11 cellular contexts compared by ENCODE assay signal in genomic region chr18:55500316-55501086, GRCh38.
DNase-seq lines count a peak whose midpoint lies in the region; ATAC-seq and TF ChIP-seq lines count a peak whose summit lies in the region.
"Had no signal": no experiment of that assay in that cellular context is flagged by ENCODE, and none has a peak within 500 bp of the region (broad histone marks: within the 10 kb centered on the region; RNA-seq: fewer than 3 reads in every experiment).

No MANE protein-coding gene starts in this region.

- H3K36me3 ChIP-seq in BJ (ENCODE audit: control insufficient read depth, insufficient read depth, low read length) (no peaks in the 10 kb centered on the region), PC-3 (ENCODE audit: low read depth, low read length) (no peaks in the 10 kb centered on the region), osteoblast (ENCODE audit: insufficient read depth, low read length) (no peaks in the 10 kb centered on the region)
- no peaks in the 10 kb centered on the region for H3K36me3 ChIP-seq in CD8-positive, alpha-beta memory T cell (ENCODE audit: insufficient read depth, low read length)
- H3K36me3 ChIP-seq: ovary had no signal

- peak; percentile 85 for DNase-seq in BJ (ENCODE audit: low read depth)
- peak; percentile 37 for DNase-seq in PC-3
- DNase-seq in fibroblast of gingiva (ENCODE audit: low read depth), result peak; percentile 54
- DNase-seq in osteoblast (ENCODE audit: insufficient read length, low spot score, missing footprints), result peak; percentile 59
- no peak for DNase-seq in SK-N-DZ (ENCODE audit: low spot score)
- DNase-seq in CD8-positive, alpha-beta memory T cell, result no peak
- DNase-seq in NCI-H1092 (lab: John Stamatoyannopoulos, UW), result no peak
- no peak for DNase-seq in SIG-M5 (lab: John Stamatoyannopoulos, UW)
- DNase-seq: activated T-cell treated with anti-CD3 and anti-CD28 coated beads, Interleukin-2, amount 50 U/mL, for 4 hours; ovary had no signal

- no peaks in the 10 kb centered on the region for H3F3A ChIP-seq in PC-3 (ENCODE audit: low read length, unreplicated experiment)

- peak; percentile 66 for ATAC-seq in PC-3
- ATAC-seq: activated T-cell treated with anti-CD3 and anti-CD28 coated beads, Interleukin-2, amount 50 U/mL, for 4 hours; stimulated activated memory B cell treated with anti-CD40 and anti-IgM and Interleukin-4, amounts not matched to agents 10 μg/mL and 1 μg/mL and 100 μg/mL, for 72 hours had no signal

- H3K4me3 Mint-ChIP-seq in CD8-positive, alpha-beta memory T cell, result no peak overlapping the region
- H3K4me3 Mint-ChIP-seq: activated T-cell treated with anti-CD3 and anti-CD28 coated beads, Interleukin-2, amount 50 U/mL, for 4 hours; stimulated activated memory B cell treated with anti-CD40 and anti-IgM and Interleukin-4, amounts not matched to agents 10 μg/mL and 1 μg/mL and 100 μg/mL, for 72 hours had no signal

- intact Hi-C loops in PC-3 (cut with micrococcal nuclease), result no loop called here

- TF ChIP-seq CTCF in BJ (IDR thresholded peaks at IDR 0.05; ENCODE audit: insufficient read depth, low read depth, low read length) (no peak), PC-3 (conservative IDR thresholded peaks at IDR 0.05; ENCODE audit: low read depth, low read length) (no peak), osteoblast (IDR thresholded peaks at IDR 0.05; ENCODE audit: extremely low read depth, low read depth, low read length) (no peak)

- no peak overlapping the region for H3K27ac Mint-ChIP-seq in CD8-positive, alpha-beta memory T cell
- H3K27ac Mint-ChIP-seq: stimulated activated memory B cell treated with anti-CD40 and anti-IgM and Interleukin-4, amounts not matched to agents 10 μg/mL and 1 μg/mL and 100 μg/mL, for 72 hours had no signal

- H3K27me3 ChIP-seq in BJ (ENCODE audit: control insufficient read depth, insufficient read depth, low read length), result no peaks in the 10 kb centered on the region
- H3K27me3 ChIP-seq in PC-3 (ENCODE audit: low read length), result no peaks in the 10 kb centered on the region
- no peaks in the 10 kb centered on the region for H3K27me3 ChIP-seq in osteoblast (ENCODE audit: insufficient read depth, low read length)
- H3K27me3 ChIP-seq in CD8-positive, alpha-beta memory T cell (ENCODE audit: insufficient read depth, low read length, poor library complexity, severe bottlenecking), result no peaks in the 10 kb centered on the region
- H3K27me3 ChIP-seq: ovary had no signal

- no peak overlapping the region for H3K27ac ChIP-seq in PC-3 (ENCODE audit: low read length)
- peak overlapping the region; percentile 74 for H3K27ac ChIP-seq in osteoblast (ENCODE audit: low read depth, low read length)
- no peak overlapping the region for H3K27ac ChIP-seq in CD8-positive, alpha-beta memory T cell (ENCODE audit: low read depth, low read length)

- peaks cover 0 to 5% (median 0%) of the 10 kb centered on the region in 5 donors for H3K9me3 Mint-ChIP-seq in CD8-positive, alpha-beta memory T cell
- H3K9me3 Mint-ChIP-seq: activated T-cell treated with anti-CD3 and anti-CD28 coated beads, Interleukin-2, amount 50 U/mL, for 4 hours; stimulated activated memory B cell treated with anti-CD40 and anti-IgM and Interleukin-4, amounts not matched to agents 10 μg/mL and 1 μg/mL and 100 μg/mL, for 72 hours had no signal

- no peaks in the 10 kb centered on the region for H3K4me1 Mint-ChIP-seq in CD8-positive, alpha-beta memory T cell

- no peaks in the 10 kb centered on the region for H3K9me3 ChIP-seq in PC-3 (ENCODE audit: low read length)
- H3K9me3 ChIP-seq in osteoblast (ENCODE audit: low read depth, low read length), result no peaks in the 10 kb centered on the region
- H3K9me3 ChIP-seq in CD8-positive, alpha-beta memory T cell (ENCODE audit: low read length), result no peaks in the 10 kb centered on the region
- H3K9me3 ChIP-seq: ovary had no signal

- H2AFZ ChIP-seq in PC-3 (ENCODE audit: low read length) (no peak overlapping the region), osteoblast (ENCODE audit: low read length) (no peak overlapping the region)

- H3K9me2 ChIP-seq in PC-3 (replicated peaks; ENCODE audit: low read length), result no peaks in the 10 kb centered on the region

- H3K27me3 Mint-ChIP-seq in CD8-positive, alpha-beta memory T cell, result no peaks in the 10 kb centered on the region
- H3K27me3 Mint-ChIP-seq: stimulated activated memory B cell treated with anti-CD40 and anti-IgM and Interleukin-4, amounts not matched to agents 10 μg/mL and 1 μg/mL and 100 μg/mL, for 72 hours had no signal

- H3K4me3 ChIP-seq in BJ (ENCODE audit: low read depth, low read length), result peak overlapping the region; percentile 15
- no peak overlapping the region for H3K4me3 ChIP-seq in PC-3 (ENCODE audit: low read length)
- peak overlapping the region; percentile 45 for H3K4me3 ChIP-seq in osteoblast (ENCODE audit: insufficient read depth, low read length)
- H3K4me3 ChIP-seq in CD8-positive, alpha-beta memory T cell (ENCODE audit: low read length), result no peak overlapping the region
- H3K4me3 ChIP-seq: ovary had no signal

- no TSS peak for BruUV-seq in PC-3 (replicated peaks; lab: Mats Ljungman, UMichigan)

- H3K4me2 ChIP-seq in PC-3 (ENCODE audit: low read length), result peak overlapping the region; percentile 26; the same call in 1 of the 2 replicates
- peak overlapping the region; percentile 69 for H3K4me2 ChIP-seq in osteoblast (ENCODE audit: insufficient read depth, low read length)

- H3K4me1 ChIP-seq in PC-3 (ENCODE audit: insufficient read depth, low read length) (peaks cover 12% of the 10 kb centered on the region; the same call in 1 of the 2 replicates), osteoblast (ENCODE audit: insufficient read depth, low read length) (peaks cover 33% of the 10 kb centered on the region)
- H3K4me1 ChIP-seq in CD8-positive, alpha-beta memory T cell (ENCODE audit: insufficient read depth, low read length), result no peaks in the 10 kb centered on the region

- H3K9ac ChIP-seq in PC-3 (ENCODE audit: low read length), result no peak overlapping the region

- H3K36me3 Mint-ChIP-seq in CD8-positive, alpha-beta memory T cell, result no peaks in the 10 kb centered on the region
- H3K36me3 Mint-ChIP-seq: stimulated activated memory B cell treated with anti-CD40 and anti-IgM and Interleukin-4, amounts not matched to agents 10 μg/mL and 1 μg/mL and 100 μg/mL, for 72 hours had no signal

- POLR2A ChIA-PET in BJ (lab: Charles Lee), result interaction anchor here (0.6 kb wide), 2 partner anchors 12 to 15 kb away, joined by 3 to 4 read pairs; no protein-coding TSS in a partner anchor
- POLR2A ChIA-PET in PC-3 (lab: Charles Lee; ENCODE audit: unreplicated experiment), result interaction anchor here (0.8 kb wide), 1 partner anchor 85 kb away, joined by 3 read pairs; no protein-coding TSS in a partner anchor
- POLR2A ChIA-PET in CD8-positive, alpha-beta memory T cell (lab: Charles Lee), result no interaction called here

- H3K79me2 ChIP-seq in PC-3 (ENCODE audit: low read length), result no peaks in the 10 kb centered on the region
- peaks cover 62% of the 10 kb centered on the region for H3K79me2 ChIP-seq in osteoblast (ENCODE audit: insufficient read depth, low read length)

- H4K20me1 ChIP-seq in PC-3 (ENCODE audit: low read length), result no peaks in the 10 kb centered on the region
- no peaks in the 10 kb centered on the region for H4K20me1 ChIP-seq in osteoblast (ENCODE audit: insufficient read depth, low read length)

- CTCF ChIA-PET in BJ (lab: Yijun Ruan, JAX) (interaction anchor here (0.6 to 1.7 kb wide), 2 partner anchors 266 to 334 kb away, joined by 5 read pairs; no protein-coding TSS in a partner anchor), PC-3 (lab: Charles Lee) (interaction anchor here (0.6 kb wide), 1 partner anchor 87 kb away, joined by 4 read pairs; no protein-coding TSS in a partner anchor)
- CTCF ChIA-PET in CD8-positive, alpha-beta memory T cell (lab: Charles Lee), result no interaction called here

Comparison
In these comparisons a context has a peak if more than half of its experiments do, and no peak if none do; other contexts are left out.
1. DNase-seq: peak in BJ (single experiment), PC-3 (single experiment), fibroblast of gingiva (single experiment) and osteoblast (single experiment); none in SK-N-DZ (single experiment), CD8-positive, alpha-beta memory T cell (0 of 5), NCI-H1092 (single experiment) and SIG-M5 (single experiment).
2. H3K4me3 ChIP-seq: peak in BJ (single experiment) and osteoblast (single experiment); none in PC-3 (single experiment) and CD8-positive, alpha-beta memory T cell (single experiment).